8 cellular contexts compared by ENCODE assay signal in genomic region chr17:42422412-42422957, GRCh38. TPM values are rescaled to one million over a fixed set of nuclear protein-coding genes. Genes with fewer than 3 reads are reported as not detected.
A peak's percentile ranks its signal among the peaks of the same experiment; 100 is the strongest.
DNase-seq lines count a peak whose midpoint lies in the region; ATAC-seq and TF ChIP-seq lines count a peak whose summit lies in the region.

No MANE protein-coding gene starts in this region.

- peak overlapping the region; percentile 99 for H3K27ac ChIP-seq in subcutaneous abdominal adipose tissue (ENCODE audit: low read depth, low read length)

- no peaks in the 10 kb centered on the region for H3K36me3 ChIP-seq in subcutaneous abdominal adipose tissue (ENCODE audit: control insufficient read depth in 5 of 5, insufficient read depth in 5 of 5, low read length in 5 of 5)

- H3K36me3 Mint-ChIP-seq in central memory CD8-positive, alpha-beta T cell (ENCODE audit: insufficient read depth) = peaks cover 3% of the 10 kb centered on the region

- H3K27ac Mint-ChIP-seq in central memory CD8-positive, alpha-beta T cell (ENCODE audit: low read depth) = peak overlapping the region; percentile 75

- no peak for TF ChIP-seq POLR2A in lower leg skin (IDR thresholded peaks at IDR 0.05)

- intact Hi-C loops in lower leg skin (cut with DNase I; ENCODE audit: low total_unique reads) = loop anchor here (5.0 kb wide), 1 partner anchor 105 kb away; no protein-coding TSS in a partner anchor

- peaks cover 0 to 5% (median 0%) of the 10 kb centered on the region in 5 donors for H3K27me3 ChIP-seq in subcutaneous abdominal adipose tissue (ENCODE audit: control insufficient read depth in 5 of 5, insufficient read depth in 4 of 5, low read length in 5 of 5)

- DNase-seq in GM13977 (ENCODE audit: low spot score) (peak; percentile 44), lower leg skin (ENCODE audit: low spot score in 2 of 2) (no peak)
- DNase-seq in central memory CD8-positive, alpha-beta T cell (ENCODE audit: low spot score in 2 of 2) = no peak

- H3K9me3 Mint-ChIP-seq in central memory CD8-positive, alpha-beta T cell = no peaks in the 10 kb centered on the region

- ATAC-seq in SK-N-SH treated with all-trans-retinoic acid at 6 μM for 48 hours (peak; percentile 33), HG02610 (IDR thresholded peaks at IDR 0.05; ENCODE audit: unreplicated experiment) (no peak), GM18861 (IDR thresholded peaks at IDR 0.05; ENCODE audit: unreplicated experiment) (no peak), GM21723 (IDR thresholded peaks at IDR 0.05; ENCODE audit: unreplicated experiment) (no peak)
- peak; percentile 56 for ATAC-seq in central memory CD8-positive, alpha-beta T cell (replicated peaks; ENCODE audit: extremely low read depth, poor library complexity, severe bottlenecking)

- H3K27me3 Mint-ChIP-seq in central memory CD8-positive, alpha-beta T cell = peaks cover 49% of the 10 kb centered on the region

- peaks cover 8% of the 10 kb centered on the region for H3K4me1 Mint-ChIP-seq in central memory CD8-positive, alpha-beta T cell

- peak overlapping the region; percentile 88 to 95 (median 92) for H3K9ac ChIP-seq in subcutaneous abdominal adipose tissue (ENCODE audit: low read length in 5 of 5)

- in situ Hi-C loops in GM13977 (cut with MboI; ENCODE audit: low pct_unique_long_range_greater_than_20kb, low sequenced_read_pairs, unreplicated experiment) = no loop called here

- WGBS in lower leg skin, 2 donors = 0 to 3% methylated on average over 12 to 40 of the region's 44 CpGs

- H3K4me3 Mint-ChIP-seq in central memory CD8-positive, alpha-beta T cell = peak overlapping the region; percentile 77

- H3K4me3 ChIP-seq in lower leg skin (ENCODE audit: low read depth, poor library complexity, severe bottlenecking) (peak overlapping the region; percentile 81), subcutaneous abdominal adipose tissue (ENCODE audit: low read depth in 1 of 5, low read length in 5 of 5) (peak overlapping the region; percentile 84 to 100 (median 100))

- no peaks in the 10 kb centered on the region for H3K9me3 ChIP-seq in subcutaneous abdominal adipose tissue (ENCODE audit: control insufficient read depth in 5 of 5, low read length in 5 of 5)

- peaks cover 18 to 73% (median 65%) of the 10 kb centered on the region in 5 donors for H3K4me1 ChIP-seq in subcutaneous abdominal adipose tissue (ENCODE audit: control insufficient read depth in 5 of 5, insufficient read depth in 5 of 5, low read length in 5 of 5)

- no peak for TF ChIP-seq CTCF in GM13977 (IDR thresholded peaks at IDR 0.05; ENCODE audit: extremely low read depth, insufficient read depth, missing control alignments)
- TF ChIP-seq CTCF in lower leg skin (IDR thresholded peaks at IDR 0.05) = no peak

TF ChIP-seq in SK-N-SH treated with all-trans-retinoic acid at 6 μM for 48 hours, 23 proteins besides CTCF, POLR2A, EP300 and RAD21:
- no peak for TF ChIP-seq ZNF70 (CRISPR knock-in tag; IDR thresholded peaks at IDR 0.05)
- TF ChIP-seq PPARA (CRISPR knock-in tag; IDR thresholded peaks at IDR 0.05; ENCODE audit: borderline replicate concordance) = no peak
- no peak for TF ChIP-seq CSRNP3 (CRISPR knock-in tag; IDR thresholded peaks at IDR 0.05)
- no peak for TF ChIP-seq CREB5 (CRISPR knock-in tag; IDR thresholded peaks at IDR 0.05; ENCODE audit: low read depth)
- TF ChIP-seq ZC3H10 (CRISPR knock-in tag; IDR thresholded peaks at IDR 0.05) = no peak
- TF ChIP-seq ARNTL (CRISPR knock-in tag; IDR thresholded peaks at IDR 0.05; ENCODE audit: borderline replicate concordance, low read depth) = no peak
- no peak for TF ChIP-seq RARB (CRISPR knock-in tag; IDR thresholded peaks at IDR 0.05)
- no peak for TF ChIP-seq SNAI2 (CRISPR knock-in tag; IDR thresholded peaks at IDR 0.05)
- no peak for TF ChIP-seq TCF4 (CRISPR knock-in tag; IDR thresholded peaks at IDR 0.05; ENCODE audit: borderline replicate concordance)
- TF ChIP-seq ZFP3 (CRISPR knock-in tag; IDR thresholded peaks at IDR 0.05) = no peak
- TF ChIP-seq TSHZ2 (CRISPR knock-in tag; IDR thresholded peaks at IDR 0.05) = no peak
- no peak for TF ChIP-seq BACH2 (CRISPR knock-in tag; IDR thresholded peaks at IDR 0.05; ENCODE audit: borderline replicate concordance)
- TF ChIP-seq PATZ1 (CRISPR knock-in tag; IDR thresholded peaks at IDR 0.05; ENCODE audit: borderline replicate concordance) = no peak
- TF ChIP-seq CSDC2 (CRISPR knock-in tag; IDR thresholded peaks at IDR 0.05) = no peak
- TF ChIP-seq GLIS3 (CRISPR knock-in tag; IDR thresholded peaks at IDR 0.05) = no peak
- no peak for TF ChIP-seq ZFP30 (CRISPR knock-in tag; IDR thresholded peaks at IDR 0.05)
- TF ChIP-seq ZNF565 (CRISPR knock-in tag; conservative IDR thresholded peaks at IDR 0.05; ENCODE audit: low read depth) = no peak

RNA-seq across cellular contexts. Expression of gene CAVIN1, which starts 0.6 kb away (rescaled TPM):
- total RNA-seq in lower leg skin = 100 to 1,000 TPM; 171 to 336 (median 255) TPM

RNA-seq across cellular contexts. Expression of gene STAT3, which starts 34.2 kb away (rescaled TPM):
- 100 to 1,000 TPM; 109 to 149 (median 124) TPM for total RNA-seq in lower leg skin

RNA-seq across cellular contexts. Expression of gene ATP6V0A1, which starts 36.2 kb away (rescaled TPM):
- total RNA-seq in lower leg skin = 10 to 100 TPM; 87.6 to 95.3 (median 91.3) TPM

Comparison
In these comparisons a context has a peak if more than half of its experiments do, and no peak if none do; other contexts are left out.
1. ATAC-seq: peak in SK-N-SH treated with all-trans-retinoic acid at 6 μM for 48 hours (single experiment) and central memory CD8-positive, alpha-beta T cell (single experiment); none in HG02610 (single experiment), GM18861 (single experiment) and GM21723 (single experiment).